ENCODE assay signal across 20 cellular contexts in genomic region chr6:5567890-5568289, GRCh38.
DNase-seq lines count a peak whose midpoint lies in the region; ATAC-seq and TF ChIP-seq lines count a peak whose summit lies in the region.
"Had no signal": no experiment of that assay in that cellular context is flagged by ENCODE, and none has a peak within 500 bp of the region (broad histone marks: within the 10 kb centered on the region; RNA-seq: fewer than 3 reads in every experiment).

No MANE protein-coding gene starts in this region.

- H3K4me3 ChIP-seq in BLaER1 (no peak overlapping the region), heart left ventricle (no peak overlapping the region)

- H3K4me1 Mint-ChIP-seq in activated naive CD8-positive, alpha-beta T cell treated with anti-CD3 and anti-CD28 coated beads, Interleukin-2, amount 50 U/mL, for 24 hours = peaks cover 34% of the 10 kb centered on the region

- H4K20me1 ChIP-seq in BLaER1 = no peaks in the 10 kb centered on the region

- peak overlapping the region; percentile 39 for H3K4me2 ChIP-seq in BLaER1
- H3K4me2 ChIP-seq: KMS-11 had no signal

- no peak overlapping the region for H3K4me3 Mint-ChIP-seq in activated naive CD8-positive, alpha-beta T cell treated with anti-CD3 and anti-CD28 coated beads, Interleukin-2, amount 50 U/mL, for 24 hours
- H3K4me3 Mint-ChIP-seq: CD4-positive, CD25-positive, alpha-beta regulatory T cell had no signal

- H3K36me3 ChIP-seq in BLaER1 = no peaks in the 10 kb centered on the region
- no peaks in the 10 kb centered on the region for H3K36me3 ChIP-seq in heart left ventricle
- H3K36me3 ChIP-seq: BE2C had no signal

- no peak for TF ChIP-seq CTCF in heart left ventricle (IDR thresholded peaks at IDR 0.05)

- peaks cover 8% of the 10 kb centered on the region for H3K9me3 Mint-ChIP-seq in activated naive CD8-positive, alpha-beta T cell treated with anti-CD3 and anti-CD28 coated beads, Interleukin-2, amount 50 U/mL, for 24 hours

- no peaks in the 10 kb centered on the region for H3K27me3 ChIP-seq in BLaER1
- no peaks in the 10 kb centered on the region for H3K27me3 ChIP-seq in heart left ventricle
- H3K27me3 ChIP-seq: BE2C had no signal

- DNase-seq in activated naive CD8-positive, alpha-beta T cell treated with anti-CD3 and anti-CD28 coated beads, Interleukin-2, amount 50 U/mL, for 24 hours = no peak
- DNase-seq in NCI-H748 (lab: John Stamatoyannopoulos, UW; ENCODE audit: unreplicated experiment) (no peak), heart left ventricle (no peak)
- DNase-seq: BE2C; CD4-positive, CD25-positive, alpha-beta regulatory T cell; EL; GF-D8; IMR-90; NCI-H1092 treated with DMSO at 0.1 percent for 48 hours; NCI-H1436 treated with DMSO at 0.1 percent for 48 hours; NCI-H1930; NCI-H2227 treated with DMSO at 0.1 percent for 48 hours; NCI-H510A; NCI-H774; Right ventricle myocardium superior had no signal

- intact Hi-C loops in heart left ventricle (cut with DNase I) = no loop called here

- TF ChIP-seq POLR2A in heart left ventricle (IDR thresholded peaks at IDR 0.05) = no peak

- peaks cover 27% of the 10 kb centered on the region for H3K9me3 ChIP-seq in BLaER1
- no peaks in the 10 kb centered on the region for H3K9me3 ChIP-seq in heart left ventricle
- H3K9me3 ChIP-seq: BE2C had no signal

- no peaks in the 10 kb centered on the region for H3K27me3 Mint-ChIP-seq in activated naive CD8-positive, alpha-beta T cell treated with anti-CD3 and anti-CD28 coated beads, Interleukin-2, amount 50 U/mL, for 24 hours
- H3K27me3 Mint-ChIP-seq: CD4-positive, CD25-positive, alpha-beta regulatory T cell had no signal

- 70 to 81% (median 76%) methylated on average over 2 of the region's 2 CpGs for WGBS in heart left ventricle, 4 donors

- H3K27ac ChIP-seq in BLaER1 (no peak overlapping the region), heart left ventricle (no peak overlapping the region)
- H3K27ac ChIP-seq: KMS-11 had no signal

- H3K9ac ChIP-seq in BLaER1 = no peak overlapping the region
- H3K9ac ChIP-seq: KMS-11 had no signal

- ATAC-seq in GM18502 (IDR thresholded peaks at IDR 0.05; ENCODE audit: poor library complexity, unreplicated experiment) (peak; percentile 26), HG03095 (IDR thresholded peaks at IDR 0.05; ENCODE audit: unreplicated experiment) (peak; percentile 27), HG02840 (IDR thresholded peaks at IDR 0.05; ENCODE audit: low FRiP score, unreplicated experiment) (no peak), heart left ventricle (no peak)
- ATAC-seq in activated naive CD8-positive, alpha-beta T cell treated with anti-CD3 and anti-CD28 coated beads, Interleukin-2, amount 50 U/mL, for 24 hours = peak; percentile 24

- peaks cover 24% of the 10 kb centered on the region for H3K4me1 ChIP-seq in BLaER1
- H3K4me1 ChIP-seq in heart left ventricle = peaks cover 0 to 6% (median 0%) of the 10 kb centered on the region in 12 donors
- H3K4me1 ChIP-seq: BE2C had no signal

- no peak overlapping the region for H3K27ac Mint-ChIP-seq in activated naive CD8-positive, alpha-beta T cell treated with anti-CD3 and anti-CD28 coated beads, Interleukin-2, amount 50 U/mL, for 24 hours

- H3K36me3 Mint-ChIP-seq in activated naive CD8-positive, alpha-beta T cell treated with anti-CD3 and anti-CD28 coated beads, Interleukin-2, amount 50 U/mL, for 24 hours (ENCODE audit: low read depth) = peaks cover 19% of the 10 kb centered on the region

Comparison
In these comparisons a context has a peak if more than half of its experiments do, and no peak if none do; other contexts are left out.
1. ATAC-seq: peak in GM18502 (single experiment), HG03095 (single experiment) and activated naive CD8-positive, alpha-beta T cell treated with anti-CD3 and anti-CD28 coated beads, Interleukin-2, amount 50 U/mL, for 24 hours (single experiment); none in HG02840 (single experiment) and heart left ventricle (0 of 4).